ENCODE assay signal across 8 cellular contexts in genomic region chr2:176454893-176455810, GRCh38.
DNase-seq lines count a peak whose midpoint lies in the region; ATAC-seq, FAIRE-seq and TF ChIP-seq lines count a peak whose summit lies in the region.

No MANE protein-coding gene starts in this region.

- no peaks in the 10 kb centered on the region for H3K79me2 ChIP-seq in Loucy (ENCODE audit: insufficient read depth, low read length)

- TF ChIP-seq CTCF in AG09319 (IDR thresholded peaks at IDR 0.05; ENCODE audit: low read depth, low read length): peak; percentile 90
- TF ChIP-seq CTCF in Loucy (conservative IDR thresholded peaks at IDR 0.05; ENCODE audit: low read length): peak; percentile 95
- TF ChIP-seq CTCF in RWPE2 (IDR thresholded peaks at IDR 0.05; ENCODE audit: poor library complexity, severe bottlenecking): peak; percentile 94
- peak; percentile 85 to 97 (median 90) for TF ChIP-seq CTCF in pancreas (IDR thresholded peaks at IDR 0.05)
- peak; percentile 76 to 95 (median 82) for TF ChIP-seq CTCF in thyroid gland (IDR thresholded peaks at IDR 0.05)

- H3K4me1 ChIP-seq in Loucy (ENCODE audit: insufficient read depth, low read length, poor library complexity, severe bottlenecking) (peaks cover 9% of the 10 kb centered on the region), RWPE2 (ENCODE audit: insufficient read depth, poor library complexity, severe bottlenecking) (peaks cover 5% of the 10 kb centered on the region), pancreas (no peaks in the 10 kb centered on the region), thyroid gland (no peaks in the 10 kb centered on the region)

- intact Hi-C loops in pancreas (cut with DNase I) (loop anchor here (5.0 to 10.0 kb wide), 2 partner anchors 313 to 320 kb away; no protein-coding TSS in a partner anchor), thyroid gland (cut with DNase I) (loop anchor here (2.0 to 10.0 kb wide), 2 partner anchors 190 to 314 kb away; partner anchors contain the start of gene MTX2)

- peak; percentile 20 for DNase-seq in AG09319 (ENCODE audit: extremely low read depth, low read depth)
- DNase-seq in GM19238 (ENCODE audit: insufficient read length, low spot score): peak; percentile 19
- DNase-seq in RWPE2 (ENCODE audit: low spot score): no peak
- peak; percentile 58 for DNase-seq in activated effector memory CD4-positive, alpha-beta T cell treated with Interleukin-2 at 50 U/mL for 16 hours
- DNase-seq in germinal center (ENCODE audit: low spot score): peak; percentile 53
- peak; percentile 52 to 97 (median 80) for DNase-seq in pancreas
- peak; percentile 82 to 85 for DNase-seq in thyroid gland

- H3K36me3 ChIP-seq in Loucy (ENCODE audit: insufficient read depth, low read length) (no peaks in the 10 kb centered on the region), RWPE2 (ENCODE audit: low read depth) (no peaks in the 10 kb centered on the region), pancreas (no peaks in the 10 kb centered on the region), thyroid gland (no peaks in the 10 kb centered on the region)

- no peak for TF ChIP-seq POLR2A in thyroid gland (IDR thresholded peaks at IDR 0.05)

- H3K27ac ChIP-seq in RWPE2 (ENCODE audit: poor library complexity, severe bottlenecking) (no peak overlapping the region), pancreas (no peak overlapping the region), thyroid gland (no peak overlapping the region)

- H3K9me3 ChIP-seq in Loucy (ENCODE audit: insufficient read depth, low read depth, low read length): no peaks in the 10 kb centered on the region
- no peaks in the 10 kb centered on the region for H3K9me3 ChIP-seq in RWPE2 (ENCODE audit: severe bottlenecking)
- no peaks in the 10 kb centered on the region for H3K9me3 ChIP-seq in pancreas
- H3K9me3 ChIP-seq in thyroid gland: no peaks in the 10 kb centered on the region

- peak overlapping the region; percentile 28 for H3K4me2 ChIP-seq in Loucy (ENCODE audit: low read depth, low read length, poor library complexity, severe bottlenecking)

- ATAC-seq in RWPE2 (ENCODE audit: low read depth) (peak; percentile 63), pancreas (peak; percentile 24 to 94 (median 86))

- H2AFZ ChIP-seq in Loucy (ENCODE audit: low read length): peak overlapping the region; percentile 34; the same call in 1 of the 2 replicates

- no peak overlapping the region for H3K4me3 ChIP-seq in Loucy (ENCODE audit: low read length, poor library complexity, severe bottlenecking)
- no peak overlapping the region for H3K4me3 ChIP-seq in RWPE2 (ENCODE audit: severe bottlenecking)
- no peak overlapping the region for H3K4me3 ChIP-seq in pancreas
- no peak overlapping the region for H3K4me3 ChIP-seq in thyroid gland (replicated peaks in 1 of 3)

- 6% methylated on average over 11 of the region's 11 CpGs for WGBS in pancreas, 2 donors
- WGBS in thyroid gland, 2 donors: 16% methylated on average over 11 of the region's 11 CpGs

- no peaks in the 10 kb centered on the region for H3F3A ChIP-seq in Loucy (ENCODE audit: low read depth)

- H3K27me3 ChIP-seq in Loucy (ENCODE audit: insufficient read depth, low read length, poor library complexity, severe bottlenecking): no peaks in the 10 kb centered on the region
- H3K27me3 ChIP-seq in RWPE2 (ENCODE audit: insufficient read depth, poor library complexity, severe bottlenecking): no peaks in the 10 kb centered on the region
- peaks cover 0 to 7% (median 2%) of the 10 kb centered on the region in 4 donors for H3K27me3 ChIP-seq in pancreas
- H3K27me3 ChIP-seq in thyroid gland: no peaks in the 10 kb centered on the region

- FAIRE-seq in pancreas (lab: Jason Lieb, UNC): no peak

- H4K20me1 ChIP-seq in Loucy (ENCODE audit: insufficient read depth, low read length, poor library complexity, severe bottlenecking): no peaks in the 10 kb centered on the region

- no peak overlapping the region for H3K9ac ChIP-seq in Loucy (ENCODE audit: low read depth, low read length, poor library complexity, severe bottlenecking)

- no peaks in the 10 kb centered on the region for H3K9me2 ChIP-seq in Loucy (replicated peaks; ENCODE audit: low read depth, low read length)
